In the genomic region with DNA sequence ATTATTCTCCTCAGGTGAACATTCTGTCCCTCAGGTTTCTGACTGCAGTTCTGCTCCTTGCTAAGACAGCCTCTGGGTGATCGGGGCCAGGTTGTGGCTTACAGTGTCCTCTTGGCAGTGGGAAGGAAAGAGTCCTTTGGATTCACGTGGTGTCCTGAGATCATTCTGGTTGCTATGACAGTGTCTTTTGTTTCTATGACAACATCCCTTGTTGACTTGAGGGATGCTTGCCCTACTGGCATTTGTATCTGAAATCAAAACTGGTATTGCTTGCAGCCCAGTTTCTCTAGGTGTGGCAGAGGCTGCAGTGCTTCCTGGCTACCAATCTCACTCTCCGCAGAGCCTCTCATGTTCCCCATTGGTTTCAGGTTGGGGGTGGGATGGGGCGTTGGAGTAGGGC, we compare ENCODE assay signal across 9 cellular contexts.
"Had no signal": no experiment of that assay in that cellular context is flagged by ENCODE, and none has a peak within 500 bp of the region (broad histone marks: within the 10 kb centered on the region; RNA-seq: fewer than 3 reads in every experiment).

No MANE protein-coding gene starts in this region.

- DNase-seq: activated CD4-positive, alpha-beta T cell treated with anti-CD3 and anti-CD28 coated beads for 1 hour; activated CD4-positive, alpha-beta T cell treated with anti-CD3 and anti-CD28 coated beads, Interleukin-2, amount 50 U/mL, for 48 hours; activated naive CD4-positive, alpha-beta T cell treated with anti-CD3 and anti-CD28 coated beads, Interleukin-2, amount 50 U/mL, for 16 hours; dorsolateral prefrontal cortex; erythroblast; gastrocnemius medialis; naive B cell; stimulated activated CD4-positive, alpha-beta T cell treated with anti-CD3 and anti-CD28 coated beads, Interleukin-1b, Interleukin-23, amount 100 ng/mL, for 48 hours had no signal

- H3K9me3 ChIP-seq: gastrocnemius medialis had no signal

- H3K36me3 ChIP-seq: gastrocnemius medialis had no signal

- H3K4me1 ChIP-seq: gastrocnemius medialis, parathyroid adenoma had no signal

- ATAC-seq: gastrocnemius medialis had no signal

- H2AFZ ChIP-seq: parathyroid adenoma had no signal

- H3K36me3 Mint-ChIP-seq: naive B cell had no signal

- H3K27ac Mint-ChIP-seq: naive B cell had no signal

- H3K27ac ChIP-seq: dorsolateral prefrontal cortex, gastrocnemius medialis, parathyroid adenoma had no signal

- H3K9ac ChIP-seq: parathyroid adenoma had no signal

- H3K4me3 Mint-ChIP-seq: naive B cell had no signal

- H3K4me3 ChIP-seq: dorsolateral prefrontal cortex, gastrocnemius medialis had no signal

- H3K27me3 ChIP-seq: dorsolateral prefrontal cortex, gastrocnemius medialis had no signal

- H3K79me2 ChIP-seq: parathyroid adenoma had no signal

- H3K9me3 Mint-ChIP-seq: naive B cell had no signal
